In genomic region chr1:21160263-21160662, GRCh38 we compare ENCODE assay signal across 26 cellular contexts. TPM values are rescaled to one million over a fixed set of nuclear protein-coding genes. Genes with fewer than 3 reads are reported as not detected.
DNase-seq lines count a peak whose midpoint lies in the region; ATAC-seq, FAIRE-seq and TF ChIP-seq lines count a peak whose summit lies in the region.
"Had no signal": no experiment of that assay in that cellular context is flagged by ENCODE, and none has a peak within 500 bp of the region (broad histone marks: within the 10 kb centered on the region; RNA-seq: fewer than 3 reads in every experiment).

No MANE protein-coding gene starts in this region.

- H3K79me2 ChIP-seq in HepG2 (ENCODE audit: insufficient read depth, low read length): peaks cover 25% of the 10 kb centered on the region

- no peak for TF ChIP-seq EP300 in HepG2 (IDR thresholded peaks at IDR 0.05; ENCODE audit: low read depth in 2 of 2, low read length in 2 of 2)
- TF ChIP-seq EP300 in HepG2 (CRISPR knock-in tag; IDR thresholded peaks at IDR 0.05; ENCODE audit: borderline replicate concordance): no peak

- peaks cover 26% of the 10 kb centered on the region for H3K4me1 Mint-ChIP-seq in activated T-helper 2 cell treated with anti-CD3 and anti-CD28 coated beads, Interferon-gamma antibody, Interleukin-2, Interleukin-4, amounts not matched to agents 10 μg/mL and 5 μg/mL and 100 μg/mL, durations not matched to agents 14 hours and 24 hours and 36 hours (ENCODE audit: low read depth)

- FAIRE-seq in HepG2 (lab: Jason Lieb, UNC): no peak
- FAIRE-seq: A549, D721Med, GM12891, GM18507 had no signal

- BruUV-seq in HepG2 (replicated peaks; lab: Mats Ljungman, UMichigan): no TSS peak

- peaks cover 50% of the 10 kb centered on the region for H3K36me3 Mint-ChIP-seq in activated T-helper 2 cell treated with anti-CD3 and anti-CD28 coated beads, Interferon-gamma antibody, Interleukin-2, Interleukin-4, amounts not matched to agents 10 μg/mL and 5 μg/mL and 100 μg/mL, durations not matched to agents 14 hours and 24 hours and 36 hours (ENCODE audit: low read depth)

- no peak overlapping the region for H3K9ac ChIP-seq in HepG2 (ENCODE audit: insufficient read depth, low read depth, low read length)
- H3K9ac ChIP-seq: BLaER1 treated with 17β-estradiol and CSF1 and Interleukin-3, amounts not matched to agents 10 nM and 100 nM had no signal

- TF ChIP-seq POLR2A in HepG2 (IDR thresholded peaks at IDR 0.05; ENCODE audit: insufficient read depth in 1 of 2, low read depth in 2 of 2, low read length in 2 of 2) (no peak), right lobe of liver (IDR thresholded peaks at IDR 0.05) (no peak), uterus (IDR thresholded peaks at IDR 0.05) (no peak)

- H4K20me1 ChIP-seq in HepG2 (ENCODE audit: insufficient read depth, low read length): no peaks in the 10 kb centered on the region

- no peaks in the 10 kb centered on the region for H3K9me3 ChIP-seq in HepG2 (ENCODE audit: low read length)
- H3K9me3 ChIP-seq in right lobe of liver: no peaks in the 10 kb centered on the region
- H3K9me3 ChIP-seq in uterus: no peaks in the 10 kb centered on the region
- H3K9me3 ChIP-seq: A549, BE2C had no signal

- H3K27me3 ChIP-seq in HepG2 (ENCODE audit: control insufficient read depth in 1 of 2, insufficient read depth in 2 of 2, low read length in 2 of 2): no peaks in the 10 kb centered on the region
- H3K27me3 ChIP-seq in right lobe of liver: no peaks in the 10 kb centered on the region
- H3K27me3 ChIP-seq in uterus: no peaks in the 10 kb centered on the region
- H3K27me3 ChIP-seq: BE2C; BLaER1 treated with 17β-estradiol and CSF1 and Interleukin-3, amounts not matched to agents 10 nM and 100 nM had no signal

- H3K9me3 Mint-ChIP-seq in activated T-helper 2 cell treated with anti-CD3 and anti-CD28 coated beads, Interferon-gamma antibody, Interleukin-2, Interleukin-4, amounts not matched to agents 10 μg/mL and 5 μg/mL and 100 μg/mL, durations not matched to agents 14 hours and 24 hours and 36 hours: no peaks in the 10 kb centered on the region
- H3K9me3 Mint-ChIP-seq: CD14-positive monocyte; CD4-positive, alpha-beta T cell; CD8-positive, alpha-beta memory T cell; GM23338; H9 had no signal

- intact Hi-C loops in HepG2 (cut with micrococcal nuclease; ENCODE audit: unreplicated experiment): no loop called here
- intact Hi-C loops in right lobe of liver (cut with DNase I): no loop called here
- intact Hi-C loops in activated T-helper 2 cell treated with anti-CD3 and anti-CD28 coated beads, Interferon-gamma antibody, Interleukin-2, Interleukin-4, amounts not matched to agents 10 μg/mL and 5 μg/mL and 100 μg/mL, durations not matched to agents 14 hours and 24 hours and 36 hours (cut with micrococcal nuclease): no loop called here
- intact Hi-C loops in uterus (cut with DNase I; ENCODE audit: low total_unique reads): no loop called here

- POLR2A ChIA-PET in HepG2 (lab: Yijun Ruan, JAX): no interaction called here

- no peak overlapping the region for H3K4me3 ChIP-seq in HepG2 (replicated peaks in 1 of 3; ENCODE audit: insufficient read depth in 1 of 3, low read depth in 2 of 3, low read length in 3 of 3)
- no peak overlapping the region for H3K4me3 ChIP-seq in right lobe of liver
- no peak overlapping the region for H3K4me3 ChIP-seq in epithelial cell of esophagus (ENCODE audit: low read length)
- H3K4me3 ChIP-seq in uterus: no peak overlapping the region
- H3K4me3 ChIP-seq: A549; BLaER1 treated with 17β-estradiol and CSF1 and Interleukin-3, amounts not matched to agents 10 nM and 100 nM; GM23338 had no signal

- no peak for TF ChIP-seq RAD21 in HepG2 (CRISPR knock-in tag; IDR thresholded peaks at IDR 0.05)

- no peak overlapping the region for H3K4me3 Mint-ChIP-seq in activated T-helper 2 cell treated with anti-CD3 and anti-CD28 coated beads, Interferon-gamma antibody, Interleukin-2, Interleukin-4, amounts not matched to agents 10 μg/mL and 5 μg/mL and 100 μg/mL, durations not matched to agents 14 hours and 24 hours and 36 hours (ENCODE audit: low read depth)
- H3K4me3 Mint-ChIP-seq: CD14-positive monocyte; CD4-positive, alpha-beta T cell; CD8-positive, alpha-beta memory T cell; GM23338; H9 had no signal

- H3K4me2 ChIP-seq in HepG2 (ENCODE audit: low read depth, low read length): no peak overlapping the region
- H3K4me2 ChIP-seq: A549; BLaER1 treated with 17β-estradiol and CSF1 and Interleukin-3, amounts not matched to agents 10 nM and 100 nM; GM23338 had no signal

- H3K27ac ChIP-seq in HepG2 (ENCODE audit: extremely low read length, insufficient read depth, low read length): no peak overlapping the region
- no peak overlapping the region for H3K27ac ChIP-seq in right lobe of liver
- no peak overlapping the region for H3K27ac ChIP-seq in uterus
- H3K27ac ChIP-seq: A549; BLaER1 treated with 17β-estradiol and CSF1 and Interleukin-3, amounts not matched to agents 10 nM and 100 nM had no signal

- H3K4me1 ChIP-seq in HepG2 (ENCODE audit: insufficient read depth, low read length): no peaks in the 10 kb centered on the region
- H3K4me1 ChIP-seq in right lobe of liver: peaks cover 0 to 23% (median 8%) of the 10 kb centered on the region in 4 donors
- H3K4me1 ChIP-seq in uterus: no peaks in the 10 kb centered on the region
- H3K4me1 ChIP-seq: BE2C had no signal

- ATAC-seq in HepG2 (no peak), right lobe of liver (no peak)
- ATAC-seq: A549, GM23338, HCT116 had no signal

- H3K36me3 ChIP-seq in HepG2 (replicated peaks in 1 of 2; ENCODE audit: control insufficient read depth in 1 of 2, insufficient read depth in 2 of 2, low read length in 2 of 2): peaks cover 2 to 9% of the 10 kb centered on the region in 2 experiments; a peak in 3 of 5 replicates
- H3K36me3 ChIP-seq in right lobe of liver: no peaks in the 10 kb centered on the region
- no peaks in the 10 kb centered on the region for H3K36me3 ChIP-seq in uterus
- H3K36me3 ChIP-seq: BE2C had no signal

- 97% methylated on average over 1 of the region's 1 CpG for WGBS in HepG2 (ENCODE audit: low lambda C conversion rate)
- WGBS in right lobe of liver (ENCODE audit: insufficient coverage, low coverage, low lambda C conversion rate, missing lambda C conversion rate): 79% methylated on average over 1 of the region's 1 CpG

- no peak for DNase-seq in HepG2 (ENCODE audit: low spot score)
- no peak for DNase-seq in right lobe of liver
- DNase-seq in activated T-helper 2 cell treated with anti-CD3 and anti-CD28 coated beads, Interferon-gamma antibody, Interleukin-2, Interleukin-4, amounts not matched to agents 10 μg/mL and 5 μg/mL and 100 μg/mL, durations not matched to agents 14 hours and 24 hours and 36 hours (ENCODE audit: low spot score): no peak
- DNase-seq in epithelial cell of esophagus (ENCODE audit: low read depth): peak; percentile 23
- no peak for DNase-seq in NOMO-1 treated with DMSO at 0.1 percent for 48 hours (lab: John Stamatoyannopoulos, UW; ENCODE audit: unreplicated experiment)
- no peak for DNase-seq in epidermal melanocyte (ENCODE audit: insufficient read length, low spot score)
- DNase-seq in uterus: no peak
- DNase-seq: 8988T; ACHN; AML-193; BE2C; CD4-positive, alpha-beta T cell; CD8-positive, alpha-beta memory T cell; DMS 273 treated with DMSO at 0.1 percent for 48 hours; DMS79; EL; GF-D8; H9 had no signal

- in situ Hi-C loops in HepG2 (cut with HindIII; ENCODE audit: extremely low pct_ligation_motif_present, low pct_unique_long_range_greater_than_20kb): no loop called here

- H3K27ac Mint-ChIP-seq in activated T-helper 2 cell treated with anti-CD3 and anti-CD28 coated beads, Interferon-gamma antibody, Interleukin-2, Interleukin-4, amounts not matched to agents 10 μg/mL and 5 μg/mL and 100 μg/mL, durations not matched to agents 14 hours and 24 hours and 36 hours: peak overlapping the region; percentile 4
- H3K27ac Mint-ChIP-seq: CD14-positive monocyte; CD4-positive, alpha-beta T cell; GM23338; H9 had no signal

- CTCF ChIA-PET in HepG2 (lab: Yijun Ruan, JAX; ENCODE audit: low intra/inter-chr PET ratio, low total read pairs): no interaction called here

- no peaks in the 10 kb centered on the region for H3K27me3 Mint-ChIP-seq in activated T-helper 2 cell treated with anti-CD3 and anti-CD28 coated beads, Interferon-gamma antibody, Interleukin-2, Interleukin-4, amounts not matched to agents 10 μg/mL and 5 μg/mL and 100 μg/mL, durations not matched to agents 14 hours and 24 hours and 36 hours (ENCODE audit: low read depth)
- H3K27me3 Mint-ChIP-seq: CD4-positive, alpha-beta T cell; CD8-positive, alpha-beta memory T cell had no signal

- no peak for TF ChIP-seq CTCF in HepG2 (CRISPR knock-in tag; IDR thresholded peaks at IDR 0.05)
- TF ChIP-seq CTCF in right lobe of liver (IDR thresholded peaks at IDR 0.05): no peak
- no peak for TF ChIP-seq CTCF in epithelial cell of esophagus (IDR thresholded peaks at IDR 0.05; ENCODE audit: insufficient read depth, low read depth, low read length, missing control alignments)
- no peak for TF ChIP-seq CTCF in uterus (IDR thresholded peaks at IDR 0.05)

- H2AFZ ChIP-seq in HepG2 (ENCODE audit: low read length): no peak overlapping the region
- H2AFZ ChIP-seq: GM23338 had no signal

RNA-seq across cellular contexts. Expression of gene EIF4G3, which starts 16.4 kb away (rescaled TPM):
- 22.2 and 29.0 TPM in 2 replicates for total RNA-seq in HepG2 (2016; rRNA removed; fragmentation: Illumina TruSeq; extraction: Trizol)
- 13.2 and 15.1 TPM in 2 replicates for total RNA-seq in HepG2 (2016; cell fraction: cytosol; rRNA removed; fragmentation: Illumina TruSeq; extraction: Trizol; ENCODE audit: low read depth)
- 20.7 and 29.3 TPM in 2 replicates for total RNA-seq in HepG2 (2016; cell fraction: insoluble cytoplasmic fraction; rRNA removed; fragmentation: Illumina TruSeq; extraction: Trizol)
- total RNA-seq in HepG2 (2016; cell fraction: membrane; rRNA removed; fragmentation: Illumina TruSeq; extraction: Trizol): 12.4 and 12.5 TPM in 2 replicates
- 30.3 and 40.7 TPM in 2 replicates for total RNA-seq in HepG2 (2016; cell fraction: nucleus; rRNA removed; fragmentation: Illumina TruSeq; extraction: Trizol)
- 27.6 and 30.1 TPM in 2 replicates for polyA plus RNA-seq in HepG2 (2011; rRNA removed)
- polyA plus RNA-seq in HepG2 (2011; cell fraction: cytosol; rRNA removed): 18.6 and 19.6 TPM in 2 replicates
- polyA plus RNA-seq in HepG2 (2011; cell fraction: nucleus; rRNA removed): 30.8 and 35.1 TPM in 2 replicates
- 19.5 and 29.5 TPM in 2 replicates for polyA plus RNA-seq in HepG2 (2012)
- polyA plus RNA-seq in HepG2 (2016; cell fraction: cytosol; fragmentation: Illumina TruSeq; extraction: Trizol; ENCODE audit: low read depth): 3.5 and 3.8 TPM in 2 replicates
- polyA plus RNA-seq in HepG2 (2016; cell fraction: insoluble cytoplasmic fraction; fragmentation: Illumina TruSeq; extraction: Trizol; ENCODE audit: low read depth): 25.3 and 28.3 TPM in 2 replicates
- 6.2 and 6.5 TPM in 2 replicates for polyA plus RNA-seq in HepG2 (2016; cell fraction: membrane; fragmentation: Illumina TruSeq; extraction: Trizol; ENCODE audit: low read depth)
- 38.1 and 40.6 TPM in 2 replicates for polyA plus RNA-seq in HepG2 (2016; cell fraction: nucleus; fragmentation: Illumina TruSeq; extraction: Trizol; ENCODE audit: insufficient read depth, low read depth)
- 85.8 and 132 TPM in 2 replicates for polyA minus RNA-seq in HepG2 (2011; rRNA and poly(A)+ RNA removed; ENCODE audit: low replicate concordance)
- 16.7 and 20.7 TPM in 2 replicates for polyA minus RNA-seq in HepG2 (2011; cell fraction: cytosol; rRNA and poly(A)+ RNA removed)
- polyA minus RNA-seq in HepG2 (2011; cell fraction: nucleus; rRNA and poly(A)+ RNA removed): 50.2 and 53.3 TPM in 2 replicates
- total RNA-seq in right lobe of liver: 10 to 100 TPM; 14.4 to 29.9 (median 23.5) TPM
- total RNA-seq in activated T-helper 2 cell treated with anti-CD3 and anti-CD28 coated beads, Interferon-gamma antibody, Interleukin-2, Interleukin-4, amounts not matched to agents 10 μg/mL and 5 μg/mL and 100 μg/mL, durations not matched to agents 14 hours and 24 hours and 36 hours: 64.2 and 66.0 TPM in 2 replicates
- total RNA-seq in uterus: 10 to 100 TPM; 18.8 to 75.0 (median 34.9) TPM
